8 cellular contexts compared by ENCODE assay signal in the genomic region with DNA sequence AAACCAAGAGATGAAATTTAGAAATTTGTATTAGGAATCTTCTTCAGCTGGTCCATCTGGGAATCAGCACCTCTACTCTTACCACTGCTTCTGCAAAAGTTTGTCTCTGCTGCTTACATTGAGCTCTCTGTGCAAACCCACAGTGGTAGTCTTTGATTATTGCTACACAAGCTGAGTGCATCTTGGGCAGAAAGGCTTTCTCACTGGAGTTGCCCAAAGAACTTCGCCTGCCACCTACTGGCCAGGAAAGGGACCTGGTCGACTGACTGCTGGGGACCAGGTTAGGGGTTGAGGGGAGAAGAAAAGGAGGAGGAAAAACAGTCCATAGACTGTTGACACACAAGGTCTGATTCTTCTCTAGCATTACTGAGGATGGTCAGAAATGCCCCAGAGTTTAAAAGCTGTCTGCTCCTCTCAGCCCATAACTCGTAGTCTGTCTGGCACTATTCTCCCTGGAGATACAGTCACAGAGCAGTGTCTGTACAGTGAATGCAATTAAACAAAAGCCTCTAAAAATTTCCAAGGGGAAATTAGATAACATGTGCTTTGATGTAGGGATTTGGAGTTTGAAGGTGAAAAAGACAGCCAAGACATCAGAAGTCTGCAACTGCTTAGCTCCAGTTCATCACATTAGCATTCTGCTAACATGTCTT.
DNase-seq lines count a peak whose midpoint lies in the region; ATAC-seq and TF ChIP-seq lines count a peak whose summit lies in the region.

No MANE protein-coding gene starts in this region.

- no peaks in the 10 kb centered on the region for H3K4me1 Mint-ChIP-seq in activated B cell treated with CpG ODN at 0.5 μM for 24 hours
- H3K4me1 Mint-ChIP-seq in natural killer cell = no peaks in the 10 kb centered on the region

- peak; percentile 76 for DNase-seq in A673 (ENCODE audit: low spot score)
- peak; percentile 72 for DNase-seq in MM.1S
- peak; percentile 21 for DNase-seq in activated B cell treated with CpG ODN at 0.5 μM for 24 hours
- DNase-seq in ecto neural progenitor cell (ENCODE audit: low spot score) = peak; percentile 62
- peak; percentile 40 for DNase-seq in natural killer cell
- DNase-seq in vagina (ENCODE audit: extremely low spot score in 2 of 2) = no peak

- no peak overlapping the region for H3K4me3 Mint-ChIP-seq in activated B cell treated with CpG ODN at 0.5 μM for 24 hours
- H3K4me3 Mint-ChIP-seq in natural killer cell = no peak overlapping the region

- H3K9me2 ChIP-seq in MM.1S (replicated peaks; ENCODE audit: insufficient read depth, low read length) = no peaks in the 10 kb centered on the region

- peaks cover 4% of the 10 kb centered on the region for H3K27me3 Mint-ChIP-seq in activated B cell treated with CpG ODN at 0.5 μM for 24 hours
- H3K27me3 Mint-ChIP-seq in natural killer cell (ENCODE audit: low read depth in 2 of 2) = peaks cover 3 to 21% of the 10 kb centered on the region in 2 donors

- H3K27ac Mint-ChIP-seq in activated B cell treated with CpG ODN at 0.5 μM for 24 hours (no peak overlapping the region), natural killer cell (no peak overlapping the region)

- H3K9me3 ChIP-seq in A673 (ENCODE audit: low read depth, low read length, poor library complexity, severe bottlenecking) (no peaks in the 10 kb centered on the region), MM.1S (replicated peaks; ENCODE audit: insufficient read depth, low read length) (no peaks in the 10 kb centered on the region), vagina (no peaks in the 10 kb centered on the region)

- BruUV-seq in A673 (replicated peaks; lab: Mats Ljungman, UMichigan) = no TSS peak

- peaks cover 9% of the 10 kb centered on the region for H3K27me3 ChIP-seq in A673 (replicated peaks; ENCODE audit: insufficient read depth, low read depth, low read length, poor library complexity)
- no peaks in the 10 kb centered on the region for H3K27me3 ChIP-seq in MM.1S (replicated peaks; ENCODE audit: insufficient read depth, low read length)
- no peaks in the 10 kb centered on the region for H3K27me3 ChIP-seq in vagina

- ATAC-seq in HG02571 (IDR thresholded peaks at IDR 0.05; ENCODE audit: unreplicated experiment) (peak; percentile 90), activated B cell treated with CpG ODN at 0.5 μM for 24 hours (ENCODE audit: low read depth) (peak; percentile 40), natural killer cell (peak; percentile 50 to 81 (median 68))

- POLR2A ChIA-PET in A673 (lab: Charles Lee; ENCODE audit: low non-redundant PET) (no interaction called here), activated B cell treated with CpG ODN at 0.5 μM for 24 hours (lab: Charles Lee) (no interaction called here)

- H3K27ac ChIP-seq in A673 (ENCODE audit: low read depth, low read length, poor library complexity, severe bottlenecking) (no peak overlapping the region), MM.1S (ENCODE audit: low read length) (no peak overlapping the region), vagina (no peak overlapping the region)

- CTCF ChIA-PET in A673 (lab: Charles Lee) = interaction anchor here (0.6 to 1.6 kb wide), 6 partner anchors 8 to 1089 kb away, joined by 3 to 8 read pairs (median 4); no protein-coding TSS in a partner anchor
- CTCF ChIA-PET in activated B cell treated with CpG ODN at 0.5 μM for 24 hours (lab: Charles Lee) = interaction anchor here (1.0 to 4.1 kb wide), 9 partner anchors 8 to 1200 kb away, joined by 3 to 42 read pairs (median 6); no protein-coding TSS in a partner anchor

- H3K4me3 ChIP-seq in A673 (ENCODE audit: low read depth, low read length, poor library complexity, severe bottlenecking) (no peak overlapping the region), MM.1S (ENCODE audit: low read length) (no peak overlapping the region), vagina (no peak overlapping the region)

- H3K4me1 ChIP-seq in A673 (ENCODE audit: insufficient read depth, low read length, poor library complexity, severe bottlenecking) = no peaks in the 10 kb centered on the region
- no peaks in the 10 kb centered on the region for H3K4me1 ChIP-seq in MM.1S (ENCODE audit: low read length)
- peaks cover 15% of the 10 kb centered on the region for H3K4me1 ChIP-seq in vagina

- H3K36me3 ChIP-seq in A673 (ENCODE audit: insufficient read depth, low read length, poor library complexity, severe bottlenecking) (no peaks in the 10 kb centered on the region), MM.1S (replicated peaks; ENCODE audit: insufficient read depth, low read length) (no peaks in the 10 kb centered on the region), vagina (no peaks in the 10 kb centered on the region)

- H2AFZ ChIP-seq in MM.1S (ENCODE audit: low read length) = no peak overlapping the region

- no peaks in the 10 kb centered on the region for H3F3A ChIP-seq in MM.1S (ENCODE audit: insufficient read depth, low read length)

- H4K20me1 ChIP-seq in MM.1S (ENCODE audit: insufficient read depth, low read length) = no peaks in the 10 kb centered on the region

- intact Hi-C loops in A673 (cut with micrococcal nuclease; ENCODE audit: unreplicated experiment) (no loop called here), activated B cell treated with CpG ODN at 0.5 μM for 24 hours (cut with micrococcal nuclease) (loop anchor here (1.0 kb wide), 2 partner anchors 536 to 1200 kb away; no protein-coding TSS in a partner anchor), natural killer cell (cut with micrococcal nuclease) (no loop called here), vagina (cut with DNase I) (no loop called here)

- H3K9me3 Mint-ChIP-seq in activated B cell treated with CpG ODN at 0.5 μM for 24 hours (no peaks in the 10 kb centered on the region), natural killer cell (no peaks in the 10 kb centered on the region)

- no peak for TF ChIP-seq POLR2A in vagina (IDR thresholded peaks at IDR 0.05)

- H3K36me3 Mint-ChIP-seq in activated B cell treated with CpG ODN at 0.5 μM for 24 hours (ENCODE audit: low read depth) (no peaks in the 10 kb centered on the region), natural killer cell (no peaks in the 10 kb centered on the region)

- TF ChIP-seq CTCF in A673 (conservative IDR thresholded peaks at IDR 0.05; ENCODE audit: low read depth, low read length) (peak; percentile 88), GM12874 (IDR thresholded peaks at IDR 0.05; ENCODE audit: insufficient read depth, low read depth, low read length) (peak; percentile 90), MM.1S (IDR thresholded peaks at IDR 0.05; ENCODE audit: low read length) (peak; percentile 85), activated B cell treated with CpG ODN at 0.5 μM for 24 hours (IDR thresholded peaks at IDR 0.05) (no peak), natural killer cell (IDR thresholded peaks at IDR 0.05) (peak; percentile 54), vagina (IDR thresholded peaks at IDR 0.05) (no peak)

- no peak overlapping the region for H3K9ac ChIP-seq in MM.1S (ENCODE audit: low read length)

- H3K4me2 ChIP-seq in MM.1S (ENCODE audit: low read depth, low read length) = no peak overlapping the region

- H3K79me2 ChIP-seq in MM.1S (ENCODE audit: low read length) = no peaks in the 10 kb centered on the region

Comparison
In these comparisons a context has a peak if more than half of its experiments do, and no peak if none do; other contexts are left out.
1. DNase-seq: peak in A673 (single experiment), MM.1S (single experiment), activated B cell treated with CpG ODN at 0.5 μM for 24 hours (single experiment), ecto neural progenitor cell (single experiment) and natural killer cell (single experiment); none in vagina (0 of 2).
2. CTCF ChIP-seq: peak in A673 (single experiment), GM12874 (single experiment), MM.1S (single experiment) and natural killer cell (single experiment); none in activated B cell treated with CpG ODN at 0.5 μM for 24 hours (single experiment) and vagina (0 of 3).
3. ATAC-seq: peak in every context shown above with its lines; median percentile 90 in HG02571; 68 in natural killer cell; 40 in activated B cell treated with CpG ODN at 0.5 μM for 24 hours.